In genomic region chr4:89489338-89489771, GRCh38 we compare ENCODE assay signal across 21 cellular contexts.
DNase-seq lines count a peak whose midpoint lies in the region; ATAC-seq and TF ChIP-seq lines count a peak whose summit lies in the region.
"Had no signal": no experiment of that assay in that cellular context is flagged by ENCODE, and none has a peak within 500 bp of the region (broad histone marks: within the 10 kb centered on the region; RNA-seq: fewer than 3 reads in every experiment).

No MANE protein-coding gene starts in this region.

- no peaks in the 10 kb centered on the region for H3K36me3 Mint-ChIP-seq in activated naive CD8-positive, alpha-beta T cell treated with anti-CD3 and anti-CD28 coated beads, Interleukin-2, amount 10 ng/mL, durations not matched to agents 7 days and 5 days
- no peaks in the 10 kb centered on the region for H3K36me3 Mint-ChIP-seq in activated naive CD8-positive, alpha-beta T cell treated with anti-CD3 and anti-CD28 coated beads, Interleukin-2, amount 50 U/mL, for 24 hours (ENCODE audit: low read depth)
- H3K36me3 Mint-ChIP-seq: activated naive CD8-positive, alpha-beta T cell had no signal

- intact Hi-C loops in left lung (cut with DNase I): no loop called here

- no peak for TF ChIP-seq CTCF in gastroesophageal sphincter (IDR thresholded peaks at IDR 0.05)
- no peak for TF ChIP-seq CTCF in left lung (IDR thresholded peaks at IDR 0.05)
- TF ChIP-seq CTCF in smooth muscle cell (IDR thresholded peaks at IDR 0.05; ENCODE audit: borderline replicate concordance, insufficient read depth, poor library complexity, severe bottlenecking): no peak

- no peak overlapping the region for H3K4me3 ChIP-seq in gastroesophageal sphincter
- no peak overlapping the region for H3K4me3 ChIP-seq in left lung
- no peak overlapping the region for H3K4me3 ChIP-seq in smooth muscle cell
- H3K4me3 ChIP-seq: body of pancreas, colonic mucosa, GM23248, vagina had no signal

- DNase-seq in activated naive CD8-positive, alpha-beta T cell treated with anti-CD3 and anti-CD28 coated beads, Interleukin-2, amount 10 ng/mL, durations not matched to agents 7 days and 5 days: no peak
- no peak for DNase-seq in activated naive CD8-positive, alpha-beta T cell treated with anti-CD3 and anti-CD28 coated beads, Interleukin-2, amount 50 U/mL, for 24 hours
- DNase-seq in left lung (peak in 1 of 2 donors; percentile 54), smooth muscle cell (lab: John Stamatoyannopoulos, UW; ENCODE audit: unreplicated experiment) (no peak), NCI-H1048 (lab: John Stamatoyannopoulos, UW) (no peak)
- no peak for DNase-seq in activated CD8-positive, alpha-beta memory T cell treated with anti-CD3 and anti-CD28 coated beads for 24 hours
- DNase-seq: activated CD4-positive, CD25-positive, alpha-beta regulatory T cell treated with anti-CD3 and anti-CD28 coated beads, Interleukin-2, amount 50 U/mL, for 72 hours; body of pancreas; colonic mucosa; GM23248; IMR-90; left colon; NCI-H1436 treated with DMSO at 0.1 percent for 48 hours; NCI-H748 treated with DMSO at 0.1 percent for 48 hours; OCI-M1; stimulated activated CD4-positive, alpha-beta T cell treated with anti-CD3 and anti-CD28 coated beads, Interleukin-4, amount 100 ng/mL, for 4 hours; T-helper 9 cell had no signal

- H3K36me3 ChIP-seq in gastroesophageal sphincter (no peaks in the 10 kb centered on the region), left lung (no peaks in the 10 kb centered on the region), smooth muscle cell (ENCODE audit: low read depth) (no peaks in the 10 kb centered on the region)
- H3K36me3 ChIP-seq: colonic mucosa, vagina had no signal

- TF ChIP-seq POLR2A in gastroesophageal sphincter (IDR thresholded peaks at IDR 0.05): no peak

- no peaks in the 10 kb centered on the region for H4K20me1 ChIP-seq in smooth muscle cell (ENCODE audit: low read depth)

- H2AFZ ChIP-seq in smooth muscle cell (ENCODE audit: low read depth): peak overlapping the region; percentile 69
- H2AFZ ChIP-seq: GM23248 had no signal

- H3K9me3 ChIP-seq in gastroesophageal sphincter (no peaks in the 10 kb centered on the region), left lung (no peaks in the 10 kb centered on the region), smooth muscle cell (replicated peaks; ENCODE audit: low read depth) (no peaks in the 10 kb centered on the region)
- H3K9me3 ChIP-seq: body of pancreas, colonic mucosa, vagina had no signal

- no peak overlapping the region for H3K4me2 ChIP-seq in smooth muscle cell

- H3K27ac ChIP-seq in gastroesophageal sphincter (no peak overlapping the region), left lung (no peak overlapping the region), smooth muscle cell (ENCODE audit: low read depth) (no peak overlapping the region)
- H3K27ac ChIP-seq: colonic mucosa, GM23248, vagina had no signal

- no peak overlapping the region for H3K4me3 Mint-ChIP-seq in activated naive CD8-positive, alpha-beta T cell treated with anti-CD3 and anti-CD28 coated beads, Interleukin-2, amount 10 ng/mL, durations not matched to agents 7 days and 5 days
- H3K4me3 Mint-ChIP-seq in activated naive CD8-positive, alpha-beta T cell treated with anti-CD3 and anti-CD28 coated beads, Interleukin-2, amount 50 U/mL, for 24 hours: no peak overlapping the region
- H3K4me3 Mint-ChIP-seq: activated naive CD8-positive, alpha-beta T cell had no signal

- no peaks in the 10 kb centered on the region for H3K79me2 ChIP-seq in smooth muscle cell (ENCODE audit: low read depth)

- POLR2A ChIA-PET in activated naive CD8-positive, alpha-beta T cell treated with anti-CD3 and anti-CD28 coated beads, Interleukin-2, amount 10 ng/mL, durations not matched to agents 7 days and 5 days (lab: Charles Lee): no interaction called here

- 65 to 70% methylated on average over 3 to 8 of the region's 13 CpGs for WGBS in gastroesophageal sphincter (ENCODE audit: low coverage in 1 of 2), 2 donors
- 72% methylated on average over 11 of the region's 13 CpGs for WGBS in smooth muscle cell (ENCODE audit: low lambda C conversion rate)

- peaks cover 2% of the 10 kb centered on the region for H3K27me3 Mint-ChIP-seq in activated naive CD8-positive, alpha-beta T cell treated with anti-CD3 and anti-CD28 coated beads, Interleukin-2, amount 10 ng/mL, durations not matched to agents 7 days and 5 days
- H3K27me3 Mint-ChIP-seq in activated naive CD8-positive, alpha-beta T cell treated with anti-CD3 and anti-CD28 coated beads, Interleukin-2, amount 50 U/mL, for 24 hours: no peaks in the 10 kb centered on the region

- no peak overlapping the region for H3K9ac ChIP-seq in smooth muscle cell (ENCODE audit: low read depth)
- H3K9ac ChIP-seq: GM23248 had no signal

- no peak for TF ChIP-seq EP300 in gastroesophageal sphincter (IDR thresholded peaks at IDR 0.05)

- no peaks in the 10 kb centered on the region for H3K4me1 Mint-ChIP-seq in activated naive CD8-positive, alpha-beta T cell treated with anti-CD3 and anti-CD28 coated beads, Interleukin-2, amount 10 ng/mL, durations not matched to agents 7 days and 5 days
- peaks cover 2% of the 10 kb centered on the region for H3K4me1 Mint-ChIP-seq in activated naive CD8-positive, alpha-beta T cell treated with anti-CD3 and anti-CD28 coated beads, Interleukin-2, amount 50 U/mL, for 24 hours

- H3K4me1 ChIP-seq in gastroesophageal sphincter: no peaks in the 10 kb centered on the region
- no peaks in the 10 kb centered on the region for H3K4me1 ChIP-seq in left lung
- no peaks in the 10 kb centered on the region for H3K4me1 ChIP-seq in smooth muscle cell (ENCODE audit: low read depth)
- H3K4me1 ChIP-seq: body of pancreas, colonic mucosa, vagina had no signal

- no peak for ATAC-seq in activated naive CD8-positive, alpha-beta T cell treated with anti-CD3 and anti-CD28 coated beads, Interleukin-2, amount 10 ng/mL, durations not matched to agents 7 days and 5 days (ENCODE audit: low read depth)
- ATAC-seq in activated naive CD8-positive, alpha-beta T cell treated with anti-CD3 and anti-CD28 coated beads, Interleukin-2, amount 50 U/mL, for 24 hours: no peak
- ATAC-seq in gastroesophageal sphincter: peak; percentile 26
- peak; percentile 48 for ATAC-seq in left lung
- no peak for ATAC-seq in HG03135 (IDR thresholded peaks at IDR 0.05; ENCODE audit: unreplicated experiment)
- ATAC-seq: body of pancreas, left colon had no signal

- H3F3A ChIP-seq in smooth muscle cell (ENCODE audit: low read depth): no peaks in the 10 kb centered on the region

- H3K27me3 ChIP-seq in gastroesophageal sphincter: no peaks in the 10 kb centered on the region
- no peaks in the 10 kb centered on the region for H3K27me3 ChIP-seq in left lung
- H3K27me3 ChIP-seq in smooth muscle cell (ENCODE audit: low read depth): no peaks in the 10 kb centered on the region
- H3K27me3 ChIP-seq: body of pancreas, colonic mucosa, vagina had no signal

- peak overlapping the region; percentile 20 for H3K27ac Mint-ChIP-seq in activated naive CD8-positive, alpha-beta T cell treated with anti-CD3 and anti-CD28 coated beads, Interleukin-2, amount 10 ng/mL, durations not matched to agents 7 days and 5 days
- H3K27ac Mint-ChIP-seq in activated naive CD8-positive, alpha-beta T cell treated with anti-CD3 and anti-CD28 coated beads, Interleukin-2, amount 50 U/mL, for 24 hours: no peak overlapping the region
- H3K27ac Mint-ChIP-seq: activated naive CD8-positive, alpha-beta T cell had no signal

- H3K9me3 Mint-ChIP-seq in activated naive CD8-positive, alpha-beta T cell treated with anti-CD3 and anti-CD28 coated beads, Interleukin-2, amount 10 ng/mL, durations not matched to agents 7 days and 5 days: no peaks in the 10 kb centered on the region
- no peaks in the 10 kb centered on the region for H3K9me3 Mint-ChIP-seq in activated naive CD8-positive, alpha-beta T cell treated with anti-CD3 and anti-CD28 coated beads, Interleukin-2, amount 50 U/mL, for 24 hours

Comparison
In these comparisons a context has a peak if more than half of its experiments do, and no peak if none do; other contexts are left out.
1. ATAC-seq: peak in gastroesophageal sphincter (single experiment) and left lung (single experiment); none in activated naive CD8-positive, alpha-beta T cell treated with anti-CD3 and anti-CD28 coated beads, Interleukin-2, amount 10 ng/mL, durations not matched to agents 7 days and 5 days (single experiment), activated naive CD8-positive, alpha-beta T cell treated with anti-CD3 and anti-CD28 coated beads, Interleukin-2, amount 50 U/mL, for 24 hours (single experiment) and HG03135 (single experiment).